Comparison of ENCODE assay signal across 11 cellular contexts in the genomic region with DNA sequence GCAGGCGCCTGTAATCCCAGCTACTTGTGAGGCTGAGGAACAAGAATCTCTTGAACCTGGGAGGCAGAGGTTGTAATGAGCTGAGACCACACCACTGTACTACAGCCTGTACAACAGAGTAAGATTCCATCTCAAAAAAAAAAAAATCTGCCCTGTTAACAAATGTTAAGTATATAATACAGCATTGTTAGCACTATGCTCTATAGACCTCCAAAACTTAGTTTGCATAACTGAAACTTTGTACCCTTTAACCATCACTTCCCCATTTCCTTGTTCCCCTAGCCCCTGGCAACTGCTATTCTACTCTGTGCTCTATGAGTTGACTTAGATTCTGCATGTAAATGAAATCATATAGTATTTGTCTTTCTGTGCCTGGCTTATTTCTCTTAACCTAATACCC.
DNase-seq lines count a peak whose midpoint lies in the region; ATAC-seq and TF ChIP-seq lines count a peak whose summit lies in the region.
"Had no signal": no experiment of that assay in that cellular context is flagged by ENCODE, and none has a peak within 500 bp of the region (broad histone marks: within the 10 kb centered on the region; RNA-seq: fewer than 3 reads in every experiment).

No MANE protein-coding gene starts in this region.

- TF ChIP-seq CTCF in dorsolateral prefrontal cortex (IDR thresholded peaks at IDR 0.05 in 54 of 56, conservative IDR thresholded peaks at IDR 0.05 in 2 of 56; ENCODE audit: low read depth in 1 of 56, partially characterized antibody in 56 of 56) = no peak

- in situ Hi-C loops in G401 (cut with HindIII; ENCODE audit: low sequenced_read_pairs) = no loop called here

- H3K27me3 ChIP-seq in dorsolateral prefrontal cortex = peaks cover 0 to 79% (median 21%) of the 10 kb centered on the region in 45 donors

- ATAC-seq in GM18520 (IDR thresholded peaks at IDR 0.05; ENCODE audit: unreplicated experiment) = peak; percentile 98
- peak; percentile 98 for ATAC-seq in GM21526 (IDR thresholded peaks at IDR 0.05; ENCODE audit: low FRiP score, unreplicated experiment)
- ATAC-seq in HG03103 (IDR thresholded peaks at IDR 0.05; ENCODE audit: low read depth, unreplicated experiment) = peak; percentile 98

- H3K4me3 ChIP-seq in dorsolateral prefrontal cortex = no peak overlapping the region
- H3K4me3 ChIP-seq: thoracic aorta had no signal

- no peak overlapping the region for H3K27ac ChIP-seq in dorsolateral prefrontal cortex
- H3K27ac ChIP-seq: C4-2B, thoracic aorta had no signal

- intact Hi-C loops in dorsolateral prefrontal cortex (cut with DNase I) = no loop called here

- DNase-seq in NOMO-1 (lab: John Stamatoyannopoulos, UW; ENCODE audit: unreplicated experiment in 2 of 2) (peak; percentile 47 to 82), epidermal melanocyte (ENCODE audit: insufficient read length, low spot score) (no peak), G401 (ENCODE audit: low spot score) (no peak), dorsolateral prefrontal cortex (no peak), NCI-H187 (lab: John Stamatoyannopoulos, UW) (no peak)
- DNase-seq: stimulated activated CD4-positive, alpha-beta T cell treated with anti-CD3 and anti-CD28 coated beads, Interleukin-4, amount 100 ng/mL, for 4 hours had no signal

Comparison
In these comparisons a context has a peak if more than half of its experiments do, and no peak if none do; other contexts are left out.
1. DNase-seq: peak in NOMO-1 (2 of 2); none in epidermal melanocyte (single experiment), G401 (single experiment), dorsolateral prefrontal cortex (0 of 10) and NCI-H187 (0 of 2).
2. Peak in every context shown above with its lines, with median percentiles within 50 percentile points of each other: ATAC-seq.